In the genomic region with DNA sequence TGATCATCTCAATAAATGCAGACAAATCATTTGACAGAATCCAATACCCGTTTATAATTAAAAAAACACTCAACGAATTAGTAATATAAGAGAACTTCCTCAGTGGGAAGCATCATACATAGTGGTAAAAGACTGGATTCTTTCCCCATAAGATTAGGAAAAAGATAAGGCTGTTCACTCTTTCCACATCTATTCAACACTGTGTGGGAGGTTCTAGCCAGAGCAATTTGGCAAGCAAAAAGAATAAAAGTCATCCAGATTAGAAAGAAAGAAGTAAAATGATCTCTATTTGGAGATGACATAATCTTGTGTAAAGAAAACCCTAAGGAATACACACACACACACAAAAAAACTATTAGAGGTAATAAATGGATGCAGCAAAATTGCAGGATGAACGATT, we compare ENCODE assay signal across 25 cellular contexts. TPM values are rescaled to one million over a fixed set of nuclear protein-coding genes. Genes with fewer than 3 reads are reported as not detected.
DNase-seq lines count a peak whose midpoint lies in the region; ATAC-seq, FAIRE-seq and TF ChIP-seq lines count a peak whose summit lies in the region.
"Had no signal": no experiment of that assay in that cellular context is flagged by ENCODE, and none has a peak within 500 bp of the region (broad histone marks: within the 10 kb centered on the region; RNA-seq: fewer than 3 reads in every experiment).

No MANE protein-coding gene starts in this region.

- no peak overlapping the region for H2BK15ac ChIP-seq in IMR-90 (ENCODE audit: low read depth, low read length)

- H3K4me1 ChIP-seq in A673 (ENCODE audit: insufficient read depth, low read length, poor library complexity, severe bottlenecking): no peaks in the 10 kb centered on the region
- no peaks in the 10 kb centered on the region; the same call in 1 of the 2 replicates for H3K4me1 ChIP-seq in IMR-90 (ENCODE audit: control insufficient read depth, insufficient read depth, low read length)
- H3K4me1 ChIP-seq in HepG2 (ENCODE audit: insufficient read depth, low read length): no peaks in the 10 kb centered on the region
- H3K4me1 ChIP-seq in CD8-positive, alpha-beta T cell (ENCODE audit: insufficient read depth, low read length): no peaks in the 10 kb centered on the region
- H3K4me1 ChIP-seq: BE2C had no signal

- H3K9me3 ChIP-seq in A673 (ENCODE audit: low read depth, low read length, poor library complexity, severe bottlenecking) (peaks cover 7% of the 10 kb centered on the region), IMR-90 (ENCODE audit: control insufficient read depth, insufficient read depth, low read length) (no peaks in the 10 kb centered on the region), HepG2 (ENCODE audit: low read length) (peaks cover 5% of the 10 kb centered on the region; the same call in 1 of the 2 replicates)
- no peaks in the 10 kb centered on the region for H3K9me3 ChIP-seq in CD8-positive, alpha-beta T cell (ENCODE audit: low read length)
- H3K9me3 ChIP-seq: BE2C had no signal

- no peak for FAIRE-seq in HepG2 (lab: Jason Lieb, UNC)
- FAIRE-seq: GM12891, GM18507, HTR-8/SVneo had no signal

- H3K9ac ChIP-seq in IMR-90 (ENCODE audit: low read depth, low read length) (no peak overlapping the region), HepG2 (ENCODE audit: insufficient read depth, low read depth, low read length) (no peak overlapping the region)

- TF ChIP-seq CTCF in A673 (conservative IDR thresholded peaks at IDR 0.05; ENCODE audit: low read depth, low read length) (no peak), IMR-90 (conservative IDR thresholded peaks at IDR 0.05; ENCODE audit: low read depth, low read length) (no peak), astrocyte of the spinal cord (IDR thresholded peaks at IDR 0.05; ENCODE audit: low read depth, low read length) (no peak), fibroblast of villous mesenchyme (IDR thresholded peaks at IDR 0.05; ENCODE audit: insufficient read depth, low read depth, low read length) (no peak), HepG2 (CRISPR knock-in tag; IDR thresholded peaks at IDR 0.05) (no peak)
- TF ChIP-seq CTCF in CD8-positive, alpha-beta T cell (IDR thresholded peaks at IDR 0.05): no peak

- H3K27me3 ChIP-seq in A673 (replicated peaks; ENCODE audit: insufficient read depth, low read depth, low read length, poor library complexity) (no peaks in the 10 kb centered on the region), IMR-90 (ENCODE audit: control insufficient read depth, insufficient read depth, low read length) (no peaks in the 10 kb centered on the region), HepG2 (ENCODE audit: control insufficient read depth in 1 of 2, insufficient read depth in 2 of 2, low read length in 2 of 2) (no peaks in the 10 kb centered on the region)
- no peaks in the 10 kb centered on the region for H3K27me3 ChIP-seq in CD8-positive, alpha-beta T cell (ENCODE audit: insufficient read depth, low read length)
- H3K27me3 ChIP-seq: BE2C had no signal

- H3K4me2 ChIP-seq in IMR-90 (ENCODE audit: low read depth, low read length): no peak overlapping the region
- no peak overlapping the region for H3K4me2 ChIP-seq in HepG2 (ENCODE audit: low read depth, low read length)

- no peak overlapping the region for H2AK5ac ChIP-seq in IMR-90 (ENCODE audit: low read depth, low read length)

- no peaks in the 10 kb centered on the region for H3K4me1 Mint-ChIP-seq in CD8-positive, alpha-beta T cell (ENCODE audit: low read depth)
- H3K4me1 Mint-ChIP-seq: H9 had no signal

- H3K23ac ChIP-seq in IMR-90 (ENCODE audit: low read depth, low read length): no peak overlapping the region

- no peak overlapping the region for H3K14ac ChIP-seq in IMR-90 (replicated peaks; ENCODE audit: low read depth, low read length)

- in situ Hi-C loops in IMR-90 (cut with MboI; ENCODE audit: low sequenced_read_pairs): no loop called here
- in situ Hi-C loops in astrocyte of the spinal cord (cut with HindIII; ENCODE audit: low sequenced_read_pairs): loop anchor here (25.0 kb wide), 1 partner anchor 189 kb away; the partner anchor contains the start of gene CCT2
- in situ Hi-C loops in HepG2 (cut with HindIII; ENCODE audit: extremely low pct_ligation_motif_present, low pct_unique_long_range_greater_than_20kb): no loop called here

- no peak overlapping the region for H3K4me3 Mint-ChIP-seq in CD8-positive, alpha-beta T cell
- H3K4me3 Mint-ChIP-seq: CD4-positive, alpha-beta T cell; H9 had no signal

- H3K9me1 ChIP-seq in IMR-90 (ENCODE audit: insufficient read depth, low read length): no peaks in the 10 kb centered on the region

- no peak overlapping the region for H2BK20ac ChIP-seq in IMR-90 (ENCODE audit: low read depth, low read length)

- no peak overlapping the region for H3K27ac Mint-ChIP-seq in CD8-positive, alpha-beta T cell
- H3K27ac Mint-ChIP-seq: CD4-positive, alpha-beta T cell; H9 had no signal

- H3K9me3 Mint-ChIP-seq in CD8-positive, alpha-beta T cell: peaks cover 13% of the 10 kb centered on the region

- CTCF ChIA-PET in A673 (lab: Charles Lee) (no interaction called here), IMR-90 (lab: Yijun Ruan, JAX) (no interaction called here), HepG2 (lab: Yijun Ruan, JAX; ENCODE audit: low intra/inter-chr PET ratio, low total read pairs) (no interaction called here)
- CTCF ChIA-PET in CD8-positive, alpha-beta T cell (lab: Charles Lee): no interaction called here

- H3K18ac ChIP-seq in IMR-90 (ENCODE audit: low read depth, low read length): no peak overlapping the region

- DNase-seq in A673 (ENCODE audit: low spot score): peak; percentile 17
- peak; percentile 62 for DNase-seq in IMR-90
- peak; percentile 50 for DNase-seq in astrocyte of the spinal cord (ENCODE audit: low read depth, low spot score)
- peak; percentile 59 for DNase-seq in fibroblast of villous mesenchyme (ENCODE audit: low read depth)
- no peak for DNase-seq in HepG2 (ENCODE audit: low spot score)
- no peak for DNase-seq in stimulated activated CD4-positive, alpha-beta T cell treated with anti-CD3 and anti-CD28 coated beads, Interleukin-12 subunit alpha, Interleukin-12 subunit beta, amount 100 ng/mL, for 4 hours
- DNase-seq in CD8-positive, alpha-beta T cell: no peak
- DNase-seq: BE2C; CD4-positive, alpha-beta T cell; EL; H9; NCI-H1105 treated with DMSO at 0.1 percent for 48 hours; NCI-H1694; NCI-H2081 treated with DMSO at 0.1 percent for 48 hours; NCI-H524; NCI-H82; SIG-M5; T-helper 1 cell had no signal

- no peak overlapping the region for H2BK5ac ChIP-seq in IMR-90 (ENCODE audit: low read depth, low read length, poor library complexity, severe bottlenecking)

- H3K56ac ChIP-seq in IMR-90 (ENCODE audit: extremely low read depth, insufficient read depth, low read length): no peak overlapping the region

- POLR2A ChIA-PET in A673 (lab: Charles Lee; ENCODE audit: low non-redundant PET): no interaction called here
- POLR2A ChIA-PET in IMR-90 (lab: Charles Lee; ENCODE audit: unreplicated experiment): no interaction called here
- POLR2A ChIA-PET in HepG2 (lab: Yijun Ruan, JAX): no interaction called here
- POLR2A ChIA-PET in CD8-positive, alpha-beta T cell (lab: Charles Lee): no interaction called here

- BruUV-seq in A673 (replicated peaks; lab: Mats Ljungman, UMichigan) (no TSS peak), IMR-90 (replicated peaks; lab: Mats Ljungman, UMichigan) (no TSS peak), HepG2 (replicated peaks; lab: Mats Ljungman, UMichigan) (no TSS peak)

- H3K36me3 ChIP-seq in A673 (ENCODE audit: insufficient read depth, low read length, poor library complexity, severe bottlenecking) (peaks cover 13% of the 10 kb centered on the region), IMR-90 (ENCODE audit: control insufficient read depth, insufficient read depth, low read length) (no peaks in the 10 kb centered on the region), HepG2 (replicated peaks in 1 of 2; ENCODE audit: control insufficient read depth in 1 of 2, insufficient read depth in 2 of 2, low read length in 2 of 2) (peaks cover 0 to 4% of the 10 kb centered on the region in 2 experiments; a peak in 1 of 5 replicates)
- H3K36me3 ChIP-seq in CD8-positive, alpha-beta T cell (ENCODE audit: insufficient read depth, low read length): no peaks in the 10 kb centered on the region

- H4K5ac ChIP-seq in IMR-90 (ENCODE audit: low read depth, low read length): no peak overlapping the region

- H4K20me1 ChIP-seq in IMR-90 (ENCODE audit: insufficient read depth, low read length) (no peaks in the 10 kb centered on the region), HepG2 (ENCODE audit: insufficient read depth, low read length) (no peaks in the 10 kb centered on the region)

- no peaks in the 10 kb centered on the region; a peak in 1 of 4 replicates for H3K79me1 ChIP-seq in IMR-90 (ENCODE audit: low read depth in 1 of 2, low read length in 2 of 2)

- H4K91ac ChIP-seq in IMR-90 (ENCODE audit: insufficient read depth, low read depth, low read length): no peak overlapping the region

- H3K27me3 Mint-ChIP-seq in CD8-positive, alpha-beta T cell (ENCODE audit: low read depth): no peaks in the 10 kb centered on the region
- H3K27me3 Mint-ChIP-seq: CD4-positive, alpha-beta T cell had no signal

- no peak for TF ChIP-seq EP300 in HepG2 (IDR thresholded peaks at IDR 0.05; ENCODE audit: low read depth in 2 of 2, low read length in 2 of 2)
- no peak for TF ChIP-seq EP300 in HepG2 (CRISPR knock-in tag; IDR thresholded peaks at IDR 0.05; ENCODE audit: borderline replicate concordance)

- H2AFZ ChIP-seq in IMR-90 (replicated peaks; ENCODE audit: low read length, poor library complexity): no peak overlapping the region
- no peak overlapping the region for H2AFZ ChIP-seq in HepG2 (ENCODE audit: low read length)

- H3K4me3 ChIP-seq in A673 (ENCODE audit: low read depth, low read length, poor library complexity, severe bottlenecking) (no peak overlapping the region), IMR-90 (ENCODE audit: insufficient read depth, low read depth, low read length) (no peak overlapping the region), astrocyte of the spinal cord (ENCODE audit: low read depth, low read length) (no peak overlapping the region), fibroblast of villous mesenchyme (ENCODE audit: low read depth, low read length) (no peak overlapping the region), HepG2 (replicated peaks in 1 of 3; ENCODE audit: insufficient read depth in 1 of 3, low read depth in 2 of 3, low read length in 3 of 3) (no peak overlapping the region)
- no peak overlapping the region for H3K4me3 ChIP-seq in CD8-positive, alpha-beta T cell (ENCODE audit: low read depth, low read length)

- TF ChIP-seq RAD21 in IMR-90 (IDR thresholded peaks at IDR 0.05; ENCODE audit: low read length) (no peak), HepG2 (CRISPR knock-in tag; IDR thresholded peaks at IDR 0.05) (no peak)

- no peak for TF ChIP-seq POLR2A in IMR-90 (IDR thresholded peaks at IDR 0.05; ENCODE audit: low read depth, low read length)
- no peak for TF ChIP-seq POLR2A in HepG2 (IDR thresholded peaks at IDR 0.05; ENCODE audit: insufficient read depth in 1 of 2, low read depth in 2 of 2, low read length in 2 of 2)

- no peak overlapping the region for H2BK120ac ChIP-seq in IMR-90 (ENCODE audit: low read depth, low read length)

- H3K27ac ChIP-seq in A673 (ENCODE audit: low read depth, low read length, poor library complexity, severe bottlenecking) (no peak overlapping the region), IMR-90 (ENCODE audit: insufficient read depth, low read length) (no peak overlapping the region), HepG2 (ENCODE audit: extremely low read length, insufficient read depth, low read length) (no peak overlapping the region)
- no peak overlapping the region for H3K27ac ChIP-seq in CD8-positive, alpha-beta T cell (ENCODE audit: low read depth, low read length)
- H3K27ac ChIP-seq: 22Rv1, RWPE1 had no signal

- H3K4ac ChIP-seq in IMR-90 (ENCODE audit: low read depth, low read length): no peak overlapping the region

- H3K36me3 Mint-ChIP-seq in CD8-positive, alpha-beta T cell: peaks cover 31% of the 10 kb centered on the region

- dilution Hi-C loops in IMR-90 (cut with HindIII; ENCODE audit: low sequenced_read_pairs, unreplicated experiment): no loop called here

- no peaks in the 10 kb centered on the region for H3K79me2 ChIP-seq in HepG2 (ENCODE audit: insufficient read depth, low read length)

- H4K8ac ChIP-seq in IMR-90 (ENCODE audit: low read depth in 2 of 2, low read length in 2 of 2): no peak overlapping the region

- intact Hi-C loops in A673 (cut with micrococcal nuclease; ENCODE audit: unreplicated experiment) (no loop called here), IMR-90 (cut with micrococcal nuclease) (no loop called here), HepG2 (cut with micrococcal nuclease; ENCODE audit: unreplicated experiment) (no loop called here)
- intact Hi-C loops in CD8-positive, alpha-beta T cell (cut with DNase I, micrococcal nuclease): no loop called here

- ATAC-seq in IMR-90 (ENCODE audit: low read depth): no peak
- no peak for ATAC-seq in HepG2
- no peak for ATAC-seq in CD8-positive, alpha-beta T cell
- ATAC-seq in HG03469 (IDR thresholded peaks at IDR 0.05; ENCODE audit: unreplicated experiment): no peak

- no peak overlapping the region for H2AK9ac ChIP-seq in IMR-90 (replicated peaks; ENCODE audit: low read depth, low read length, poor library complexity)

- WGBS in IMR-90 (ENCODE audit: extremely low coverage in 2 of 2, insufficient read length in 1 of 2), 2 experiments: no CpG with 5 or more reads among the region's 3 CpGs
- WGBS in HepG2 (ENCODE audit: low lambda C conversion rate): 88% methylated on average over 3 of the region's 3 CpGs

RNA-seq across cellular contexts. Expression of gene YEATS4, which starts 38.4 kb away (rescaled TPM):
- total RNA-seq in A673 (2021): 43.7 and 46.3 TPM in 2 replicates
- 15.1 and 17.8 TPM in 2 replicates for total RNA-seq in IMR-90 (2012; rRNA removed)
- polyA plus RNA-seq in IMR-90 (2012; rRNA removed): 6.9 and 10.0 TPM in 2 replicates
- polyA plus RNA-seq in IMR-90 (2012; cell fraction: cytosol; rRNA removed): 23.0 and 30.8 TPM in 2 replicates
- polyA plus RNA-seq in IMR-90 (2012; cell fraction: nucleus; rRNA removed; ENCODE audit: low replicate concordance): 7.0 and 14.9 TPM in 2 replicates
- 10.8 and 13.9 TPM in 2 replicates for total RNA-seq in fibroblast of villous mesenchyme
- 45.0 and 51.7 TPM in 2 replicates for total RNA-seq in HepG2 (2016; rRNA removed; fragmentation: Illumina TruSeq; extraction: Trizol)
- 11.6 and 14.0 TPM in 2 replicates for total RNA-seq in HepG2 (2016; cell fraction: cytosol; rRNA removed; fragmentation: Illumina TruSeq; extraction: Trizol; ENCODE audit: low read depth)
- 45.7 and 59.8 TPM in 2 replicates for total RNA-seq in HepG2 (2016; cell fraction: insoluble cytoplasmic fraction; rRNA removed; fragmentation: Illumina TruSeq; extraction: Trizol)
- total RNA-seq in HepG2 (2016; cell fraction: membrane; rRNA removed; fragmentation: Illumina TruSeq; extraction: Trizol): 25.6 and 27.0 TPM in 2 replicates
- 21.7 and 27.0 TPM in 2 replicates for total RNA-seq in HepG2 (2016; cell fraction: nucleus; rRNA removed; fragmentation: Illumina TruSeq; extraction: Trizol)
- polyA plus RNA-seq in HepG2 (2011; rRNA removed): 10.0 and 16.8 TPM in 2 replicates
- polyA plus RNA-seq in HepG2 (2011; cell fraction: cytosol; rRNA removed): 16.1 and 23.0 TPM in 2 replicates
- polyA plus RNA-seq in HepG2 (2011; cell fraction: nucleus; rRNA removed): 6.9 and 7.4 TPM in 2 replicates
- 17.1 and 21.3 TPM in 2 replicates for polyA plus RNA-seq in HepG2 (2012)
- polyA plus RNA-seq in HepG2 (2016; cell fraction: cytosol; fragmentation: Illumina TruSeq; extraction: Trizol; ENCODE audit: low read depth): 10.2 and 11.1 TPM in 2 replicates
- polyA plus RNA-seq in HepG2 (2016; cell fraction: insoluble cytoplasmic fraction; fragmentation: Illumina TruSeq; extraction: Trizol; ENCODE audit: low read depth): 58.2 and 68.3 TPM in 2 replicates
- polyA plus RNA-seq in HepG2 (2016; cell fraction: membrane; fragmentation: Illumina TruSeq; extraction: Trizol; ENCODE audit: low read depth): 21.0 and 21.8 TPM in 2 replicates
- 28.6 and 30.9 TPM in 2 replicates for polyA plus RNA-seq in HepG2 (2016; cell fraction: nucleus; fragmentation: Illumina TruSeq; extraction: Trizol; ENCODE audit: insufficient read depth, low read depth)
- polyA minus RNA-seq in HepG2 (2011; rRNA and poly(A)+ RNA removed; ENCODE audit: low replicate concordance): 7.0 and 10.3 TPM in 2 replicates
- 10.5 and 11.3 TPM in 2 replicates for polyA minus RNA-seq in HepG2 (2011; cell fraction: cytosol; rRNA and poly(A)+ RNA removed)
- polyA minus RNA-seq in HepG2 (2011; cell fraction: nucleus; rRNA and poly(A)+ RNA removed): 16.4 and 19.7 TPM in 2 replicates
- total RNA-seq in CD8-positive, alpha-beta T cell: 10 to 100 TPM; 24.5 to 27.5 TPM

RNA-seq across cellular contexts. Expression of gene LYZ, which starts 49.8 kb away (rescaled TPM):
- total RNA-seq in A673 (2021) (0.32 TPM in 1 of 2 replicates, not detected in the other), IMR-90 (2012; rRNA removed) (not detected in 2 replicates), fibroblast of villous mesenchyme (not detected in 2 replicates), HepG2 (2016; rRNA removed; fragmentation: Illumina TruSeq; extraction: Trizol) (1,312 and 2,054 TPM in 2 replicates)
- polyA plus RNA-seq in IMR-90 (2012; rRNA removed) (not detected in 2 replicates), HepG2 (2011; rRNA removed) (1,560 and 1,788 TPM in 2 replicates)
- polyA plus RNA-seq in IMR-90 (2012; cell fraction: cytosol; rRNA removed): not detected in 2 replicates
- not detected in 2 replicates for polyA plus RNA-seq in IMR-90 (2012; cell fraction: nucleus; rRNA removed; ENCODE audit: low replicate concordance)
- total RNA-seq in HepG2 (2016; cell fraction: cytosol; rRNA removed; fragmentation: Illumina TruSeq; extraction: Trizol; ENCODE audit: low read depth): 154 and 157 TPM in 2 replicates
- total RNA-seq in HepG2 (2016; cell fraction: insoluble cytoplasmic fraction; rRNA removed; fragmentation: Illumina TruSeq; extraction: Trizol): 1,332 and 2,132 TPM in 2 replicates
- total RNA-seq in HepG2 (2016; cell fraction: membrane; rRNA removed; fragmentation: Illumina TruSeq; extraction: Trizol): 312 and 354 TPM in 2 replicates
- 1,314 and 1,505 TPM in 2 replicates for total RNA-seq in HepG2 (2016; cell fraction: nucleus; rRNA removed; fragmentation: Illumina TruSeq; extraction: Trizol)
- 1,336 TPM in 2 replicates for polyA plus RNA-seq in HepG2 (2011; cell fraction: cytosol; rRNA removed)
- 253 and 317 TPM in 2 replicates for polyA plus RNA-seq in HepG2 (2011; cell fraction: nucleus; rRNA removed)
- polyA plus RNA-seq in HepG2 (2012): 2,246 and 4,153 TPM in 2 replicates
- polyA plus RNA-seq in HepG2 (2016; cell fraction: cytosol; fragmentation: Illumina TruSeq; extraction: Trizol; ENCODE audit: low read depth): 159 and 162 TPM in 2 replicates
- 1,264 and 1,284 TPM in 2 replicates for polyA plus RNA-seq in HepG2 (2016; cell fraction: insoluble cytoplasmic fraction; fragmentation: Illumina TruSeq; extraction: Trizol; ENCODE audit: low read depth)
- 279 and 297 TPM in 2 replicates for polyA plus RNA-seq in HepG2 (2016; cell fraction: membrane; fragmentation: Illumina TruSeq; extraction: Trizol; ENCODE audit: low read depth)
- polyA plus RNA-seq in HepG2 (2016; cell fraction: nucleus; fragmentation: Illumina TruSeq; extraction: Trizol; ENCODE audit: insufficient read depth, low read depth): 2,068 and 2,203 TPM in 2 replicates
- polyA minus RNA-seq in HepG2 (2011; rRNA and poly(A)+ RNA removed; ENCODE audit: low replicate concordance): 0.80 and 1,221 TPM in 2 replicates
- polyA minus RNA-seq in HepG2 (2011; cell fraction: cytosol; rRNA and poly(A)+ RNA removed): 3,146 and 3,201 TPM in 2 replicates
- 420 and 665 TPM in 2 replicates for polyA minus RNA-seq in HepG2 (2011; cell fraction: nucleus; rRNA and poly(A)+ RNA removed)
- 1 to 10 TPM; 3.3 to 4.3 TPM for total RNA-seq in CD8-positive, alpha-beta T cell
- total RNA-seq: H9, LHCN-M2 had no signal

Comparison
In these comparisons a context has a peak if more than half of its experiments do, and no peak if none do; other contexts are left out.
1. DNase-seq: peak in A673 (single experiment), IMR-90 (single experiment), astrocyte of the spinal cord (single experiment) and fibroblast of villous mesenchyme (single experiment); none in HepG2 (single experiment), stimulated activated CD4-positive, alpha-beta T cell treated with anti-CD3 and anti-CD28 coated beads, Interleukin-12 subunit alpha, Interleukin-12 subunit beta, amount 100 ng/mL, for 4 hours (single experiment) and CD8-positive, alpha-beta T cell (0 of 7).
2. RNA of gene LYZ, which starts 49.8 kb away (total RNA-seq): 154 to 2,132 TPM in HepG2; 3.3 to 4.3 TPM in CD8-positive, alpha-beta T cell, 0.32 TPM in A673, not detected in IMR-90 and not detected in fibroblast of villous mesenchyme; every median in the first group is over 10 times any median in the second.